In the genomic region with DNA sequence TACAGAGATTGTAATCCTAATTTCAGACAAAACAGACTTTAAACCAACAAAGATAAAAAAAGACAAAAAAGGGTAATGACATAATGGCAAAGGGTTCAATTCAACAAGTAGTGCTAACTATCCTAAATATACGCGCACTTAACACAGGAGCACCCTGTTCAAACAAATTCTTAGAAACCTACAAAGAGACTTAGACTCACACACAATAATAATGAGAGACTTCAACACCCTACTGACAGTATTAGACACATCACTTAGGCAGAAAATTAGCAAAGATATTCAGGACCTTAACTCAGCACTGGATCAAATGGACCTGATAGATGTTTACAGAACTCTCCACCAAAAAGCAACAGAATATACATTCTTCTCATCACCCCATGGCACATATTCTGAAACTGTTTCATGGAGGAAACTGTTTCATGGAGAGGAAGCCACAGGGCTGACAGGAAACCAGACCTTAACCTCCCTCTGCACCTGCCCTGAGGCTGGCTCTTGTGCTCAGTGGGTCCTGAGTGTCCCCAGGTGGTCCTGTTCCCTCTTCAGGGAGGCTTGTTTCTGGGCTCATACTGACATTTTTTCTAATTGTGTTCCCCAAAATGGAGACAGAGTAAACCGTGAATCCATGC, we compare ENCODE assay signal across 10 cellular contexts. TPM values are rescaled to one million over a fixed set of nuclear protein-coding genes. Genes with fewer than 3 reads are reported as not detected.
DNase-seq lines count a peak whose midpoint lies in the region; ATAC-seq and TF ChIP-seq lines count a peak whose summit lies in the region.
"Not testable (repeated sequence)": the region's sequence is repeated elsewhere in the genome, so short reads cannot be mapped to it uniquely, and the experiment has no call there.
"Had no signal": no experiment of that assay in that cellular context is flagged by ENCODE, and none has a peak within 500 bp of the region (broad histone marks: within the 10 kb centered on the region; RNA-seq: fewer than 3 reads in every experiment).

No MANE protein-coding gene starts in this region.

- H3K27me3 Mint-ChIP-seq in CD4-positive, alpha-beta T cell; activated CD4-positive, alpha-beta T cell treated with anti-CD3 and anti-CD28 coated beads for 36 hours; activated naive CD8-positive, alpha-beta T cell treated with anti-CD3 and anti-CD28 coated beads, Interleukin-2, amount 10 ng/mL, durations not matched to agents 7 days and 5 days: not testable (repeated sequence)

- POLR2A ChIA-PET in CD4-positive, alpha-beta T cell (lab: Charles Lee); activated CD4-positive, alpha-beta T cell treated with anti-CD3 and anti-CD28 coated beads for 36 hours (lab: Charles Lee); activated naive CD8-positive, alpha-beta T cell treated with anti-CD3 and anti-CD28 coated beads, Interleukin-2, amount 10 ng/mL, durations not matched to agents 7 days and 5 days (lab: Charles Lee): not testable (repeated sequence)

- ATAC-seq in CD4-positive, alpha-beta T cell (ENCODE audit: poor library complexity), result peak; percentile 97
- ATAC-seq in GM18867 (IDR thresholded peaks at IDR 0.05; ENCODE audit: unreplicated experiment) (peak; percentile 53), GM19397 (IDR thresholded peaks at IDR 0.05; ENCODE audit: unreplicated experiment) (peak; percentile 68), GM21737 (IDR thresholded peaks at IDR 0.05; ENCODE audit: unreplicated experiment) (peak; percentile 67), HG03135 (IDR thresholded peaks at IDR 0.05; ENCODE audit: unreplicated experiment) (peak; percentile 75)
- peak; percentile 91 for ATAC-seq in activated CD4-positive, alpha-beta T cell treated with anti-CD3 and anti-CD28 coated beads for 36 hours
- peak; percentile 81 for ATAC-seq in activated naive CD8-positive, alpha-beta T cell treated with anti-CD3 and anti-CD28 coated beads, Interleukin-2, amount 10 ng/mL, durations not matched to agents 7 days and 5 days (ENCODE audit: low read depth)

- not testable (repeated sequence) for H3K4me1 Mint-ChIP-seq in CD4-positive, alpha-beta T cell (ENCODE audit: low read depth); activated CD4-positive, alpha-beta T cell treated with anti-CD3 and anti-CD28 coated beads for 36 hours; activated naive CD8-positive, alpha-beta T cell treated with anti-CD3 and anti-CD28 coated beads, Interleukin-2, amount 10 ng/mL, durations not matched to agents 7 days and 5 days

- TF ChIP-seq CTCF in CD4-positive, alpha-beta T cell (IDR thresholded peaks at IDR 0.05), result not testable (repeated sequence)

- CTCF ChIA-PET in CD4-positive, alpha-beta T cell (lab: Charles Lee); activated CD4-positive, alpha-beta T cell treated with anti-CD3 and anti-CD28 coated beads for 36 hours (lab: Charles Lee): not testable (repeated sequence)

- not testable (repeated sequence) for H3K36me3 Mint-ChIP-seq in CD4-positive, alpha-beta T cell (ENCODE audit: low read depth); activated CD4-positive, alpha-beta T cell treated with anti-CD3 and anti-CD28 coated beads for 36 hours (ENCODE audit: low read depth); activated naive CD8-positive, alpha-beta T cell treated with anti-CD3 and anti-CD28 coated beads, Interleukin-2, amount 10 ng/mL, durations not matched to agents 7 days and 5 days

- not testable (repeated sequence) for H3K4me3 Mint-ChIP-seq in CD4-positive, alpha-beta T cell; activated CD4-positive, alpha-beta T cell treated with anti-CD3 and anti-CD28 coated beads for 36 hours; activated naive CD8-positive, alpha-beta T cell treated with anti-CD3 and anti-CD28 coated beads, Interleukin-2, amount 10 ng/mL, durations not matched to agents 7 days and 5 days

- intact Hi-C loops in CD4-positive, alpha-beta T cell (cut with DNase I, micrococcal nuclease); activated CD4-positive, alpha-beta T cell treated with anti-CD3 and anti-CD28 coated beads for 36 hours (cut with DNase I, micrococcal nuclease): not testable (repeated sequence)

- not testable (repeated sequence) for H3K27me3 ChIP-seq in CD4-positive, alpha-beta T cell (ENCODE audit: control insufficient read depth, insufficient read depth, low read length)

- H3K9me3 ChIP-seq in CD4-positive, alpha-beta T cell (ENCODE audit: control insufficient read depth, low read length), result not testable (repeated sequence)

- H3K9me3 Mint-ChIP-seq in CD4-positive, alpha-beta T cell; activated CD4-positive, alpha-beta T cell treated with anti-CD3 and anti-CD28 coated beads for 36 hours (ENCODE audit: low read depth); activated naive CD8-positive, alpha-beta T cell treated with anti-CD3 and anti-CD28 coated beads, Interleukin-2, amount 10 ng/mL, durations not matched to agents 7 days and 5 days: not testable (repeated sequence)

- not testable (repeated sequence) for H3K27ac ChIP-seq in CD4-positive, alpha-beta T cell (ENCODE audit: low read depth, low read length)

- not testable (repeated sequence) for H3K27ac Mint-ChIP-seq in CD4-positive, alpha-beta T cell; activated CD4-positive, alpha-beta T cell treated with anti-CD3 and anti-CD28 coated beads for 36 hours; activated naive CD8-positive, alpha-beta T cell treated with anti-CD3 and anti-CD28 coated beads, Interleukin-2, amount 10 ng/mL, durations not matched to agents 7 days and 5 days

- not testable (repeated sequence) for DNase-seq in CD4-positive, alpha-beta T cell; activated CD4-positive, alpha-beta T cell treated with anti-CD3 and anti-CD28 coated beads for 36 hours; activated naive CD8-positive, alpha-beta T cell treated with anti-CD3 and anti-CD28 coated beads, Interleukin-2, amount 10 ng/mL, durations not matched to agents 7 days and 5 days

RNA-seq across cellular contexts. Expression of a gene that starts 54.7 kb away (rescaled TPM):
- not detected for total RNA-seq in CD4-positive, alpha-beta T cell
- not detected for total RNA-seq in activated CD4-positive, alpha-beta T cell treated with anti-CD3 and anti-CD28 coated beads for 36 hours
- total RNA-seq in activated naive CD8-positive, alpha-beta T cell treated with anti-CD3 and anti-CD28 coated beads, Interleukin-2, amount 10 ng/mL, durations not matched to agents 7 days and 5 days, result not detected
- total RNA-seq: H7; M059J; T-helper 2 cell treated with Interferon-gamma antibody and Interleukin-4, amounts not matched to agents 100 ng/mL and 5 ng/mL, for 36 hours had no signal
